Comparison of ENCODE assay signal across 17 cellular contexts in the genomic region with DNA sequence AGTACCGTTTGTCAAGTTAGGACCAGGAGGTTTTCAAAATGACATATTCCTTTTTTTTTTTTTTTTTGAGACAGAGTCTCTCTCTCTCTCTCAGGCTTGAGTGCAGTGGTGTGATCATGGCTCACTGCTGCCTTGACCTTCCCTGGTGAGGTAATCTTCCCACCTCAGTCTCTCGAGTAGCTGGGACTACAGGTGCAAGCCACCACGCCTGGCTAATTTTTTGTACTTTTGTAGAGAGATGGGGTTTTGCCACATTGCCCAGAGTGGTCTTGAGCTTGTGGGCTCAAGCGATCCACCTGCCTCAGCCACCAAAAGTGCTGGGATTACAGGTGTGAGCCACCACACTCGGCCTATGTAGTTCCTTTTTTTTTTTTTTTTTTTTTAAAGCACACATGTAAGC.
DNase-seq lines count a peak whose midpoint lies in the region; ATAC-seq and TF ChIP-seq lines count a peak whose summit lies in the region.
"Had no signal": no experiment of that assay in that cellular context is flagged by ENCODE, and none has a peak within 500 bp of the region (broad histone marks: within the 10 kb centered on the region; RNA-seq: fewer than 3 reads in every experiment).

No MANE protein-coding gene starts in this region.

- peaks cover 8% of the 10 kb centered on the region for H3K36me3 Mint-ChIP-seq in neural crest cell (ENCODE audit: low read depth)
- H3K36me3 Mint-ChIP-seq in CD4-positive, alpha-beta T cell (ENCODE audit: low read depth): no peaks in the 10 kb centered on the region
- H3K36me3 Mint-ChIP-seq: CD14-positive monocyte; CD8-positive, alpha-beta T cell; IgD-negative memory B cell had no signal

- POLR2A ChIA-PET in CD4-positive, alpha-beta T cell (lab: Charles Lee): no interaction called here

- no peak overlapping the region for H3K4me3 ChIP-seq in right atrium auricular region
- H3K4me3 ChIP-seq: BLaER1 had no signal

- ATAC-seq in HG03460 (IDR thresholded peaks at IDR 0.05; ENCODE audit: unreplicated experiment): no peak
- ATAC-seq in CD4-positive, alpha-beta T cell (ENCODE audit: poor library complexity): no peak
- ATAC-seq: CD8-positive, alpha-beta T cell; HepG2 had no signal

- intact Hi-C loops in cardiac septum (cut with DNase I): no loop called here
- intact Hi-C loops in CD4-positive, alpha-beta T cell (cut with DNase I, micrococcal nuclease): no loop called here

- no peaks in the 10 kb centered on the region for H3K27me3 ChIP-seq in right atrium auricular region
- H3K27me3 ChIP-seq in CD4-positive, alpha-beta T cell (ENCODE audit: control insufficient read depth, insufficient read depth, low read length): no peaks in the 10 kb centered on the region
- H3K27me3 ChIP-seq: BLaER1 had no signal

- H3K9me3 ChIP-seq in right atrium auricular region: peaks cover 0 to under 1% of the 10 kb centered on the region in 2 donors
- H3K9me3 ChIP-seq in CD4-positive, alpha-beta T cell (ENCODE audit: control insufficient read depth, low read length): no peaks in the 10 kb centered on the region

- DNase-seq in right atrium auricular region (ENCODE audit: low spot score): peak; percentile 38
- no peak for DNase-seq in cardiac septum (ENCODE audit: low spot score)
- DNase-seq in neural crest cell (ENCODE audit: low read depth, low spot score): no peak
- DNase-seq in CD4-positive, alpha-beta T cell: no peak
- no peak for DNase-seq in hepatic stellate cell (ENCODE audit: low spot score)
- DNase-seq: Calu3; CD8-positive, alpha-beta T cell; DMS79 treated with DMSO at 0.1 percent for 48 hours; EL; H9 had no signal

- H3K4me3 Mint-ChIP-seq in neural crest cell: no peak overlapping the region
- no peak overlapping the region for H3K4me3 Mint-ChIP-seq in CD4-positive, alpha-beta T cell
- H3K4me3 Mint-ChIP-seq: CD14-positive monocyte; CD8-positive, alpha-beta T cell; H9 had no signal

- CTCF ChIA-PET in CD4-positive, alpha-beta T cell (lab: Charles Lee): no interaction called here

- TF ChIP-seq CTCF in right atrium auricular region (IDR thresholded peaks at IDR 0.05): no peak
- TF ChIP-seq CTCF in VCaP (conservative IDR thresholded peaks at IDR 0.05): no peak
- no peak for TF ChIP-seq CTCF in neural crest cell (conservative IDR thresholded peaks at IDR 0.05)
- TF ChIP-seq CTCF in CD4-positive, alpha-beta T cell (IDR thresholded peaks at IDR 0.05): no peak

- no peaks in the 10 kb centered on the region for H3K36me3 ChIP-seq in right atrium auricular region
- H3K36me3 ChIP-seq: BLaER1 had no signal

- peaks cover 0 to 13% of the 10 kb centered on the region in 2 donors for H3K4me1 ChIP-seq in right atrium auricular region

- H3K27me3 Mint-ChIP-seq in neural crest cell (ENCODE audit: low read depth): no peaks in the 10 kb centered on the region
- H3K27me3 Mint-ChIP-seq in CD4-positive, alpha-beta T cell: peaks cover 37% of the 10 kb centered on the region
- H3K27me3 Mint-ChIP-seq: IgD-negative memory B cell had no signal

- peaks cover 3% of the 10 kb centered on the region for H3K9me3 Mint-ChIP-seq in neural crest cell
- no peaks in the 10 kb centered on the region for H3K9me3 Mint-ChIP-seq in CD4-positive, alpha-beta T cell
- H3K9me3 Mint-ChIP-seq: CD8-positive, alpha-beta T cell had no signal

- H3K27ac Mint-ChIP-seq in neural crest cell (ENCODE audit: unreplicated experiment): peak overlapping the region; percentile 27
- no peak overlapping the region for H3K27ac Mint-ChIP-seq in CD4-positive, alpha-beta T cell
- H3K27ac Mint-ChIP-seq: CD14-positive monocyte; CD8-positive, alpha-beta T cell; IgD-negative memory B cell had no signal

- H3K27ac ChIP-seq in right atrium auricular region (no peak overlapping the region), VCaP (peak overlapping the region; percentile 97)
- H3K27ac ChIP-seq in CD4-positive, alpha-beta T cell (ENCODE audit: low read depth, low read length): no peak overlapping the region
- H3K27ac ChIP-seq: 22Rv1, BLaER1 had no signal

- peaks cover 17% of the 10 kb centered on the region for H3K4me1 Mint-ChIP-seq in neural crest cell
- H3K4me1 Mint-ChIP-seq in CD4-positive, alpha-beta T cell (ENCODE audit: low read depth): no peaks in the 10 kb centered on the region
- H3K4me1 Mint-ChIP-seq: CD14-positive monocyte had no signal
